In the genomic region with DNA sequence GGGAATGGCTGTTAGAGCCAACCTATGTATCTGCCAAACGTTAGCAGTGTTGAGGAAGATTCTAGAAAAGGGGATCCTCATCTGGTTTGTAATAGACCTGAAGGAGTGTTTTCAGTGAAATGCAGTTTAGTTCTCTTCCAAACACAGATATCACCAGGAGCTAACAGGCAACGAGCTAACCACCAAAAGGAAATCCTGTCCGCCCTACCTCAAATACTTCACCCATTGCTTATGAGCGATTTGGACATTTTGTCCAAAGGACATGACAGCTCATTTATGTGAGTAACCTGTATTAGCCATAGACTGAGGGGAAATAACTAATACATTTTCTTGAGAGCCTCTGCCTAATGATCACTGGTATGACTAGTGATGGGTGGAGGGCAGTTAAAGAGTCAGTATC, we compare ENCODE assay signal across 8 cellular contexts. TPM values are rescaled to one million over a fixed set of nuclear protein-coding genes. Genes with fewer than 3 reads are reported as not detected.
DNase-seq lines count a peak whose midpoint lies in the region; ATAC-seq and TF ChIP-seq lines count a peak whose summit lies in the region.

No MANE protein-coding gene starts in this region.

- intact Hi-C loops in aorta (cut with DNase I), result loop anchor here in 1 of 2 donors (5.0 kb wide), 1 partner anchor 36 kb away; a partner anchor contains a TSS

- no peak overlapping the region for H3K9ac ChIP-seq in endodermal cell (ENCODE audit: extremely low read depth, low read length, poor library complexity, severe bottlenecking)

- TF ChIP-seq CTCF in Peyer's patch (IDR thresholded peaks at IDR 0.05) (no peak), endodermal cell (conservative IDR thresholded peaks at IDR 0.05) (no peak), omental fat pad (IDR thresholded peaks at IDR 0.05) (no peak)

- no peaks in the 10 kb centered on the region for H3K36me3 Mint-ChIP-seq in endodermal cell (ENCODE audit: low read depth)

- peak overlapping the region; percentile 56 to 91 (median 69) for H3K27ac ChIP-seq in Peyer's patch
- H3K27ac ChIP-seq in endodermal cell (ENCODE audit: low read depth, low read length), result peak overlapping the region; percentile 76
- no peak overlapping the region for H3K27ac ChIP-seq in aorta (ENCODE audit: low read depth in 1 of 2, low read length in 2 of 2)

- H3K4me1 Mint-ChIP-seq in endodermal cell, result peaks cover 60% of the 10 kb centered on the region

- peak overlapping the region; percentile 87 for H3K27ac Mint-ChIP-seq in endodermal cell

- ATAC-seq in GM18907 (IDR thresholded peaks at IDR 0.05; ENCODE audit: unreplicated experiment), result peak; percentile 2
- ATAC-seq in omental fat pad (ENCODE audit: low FRiP score), result peak; percentile 33
- ATAC-seq in HG03025 (IDR thresholded peaks at IDR 0.05; ENCODE audit: low FRiP score, unreplicated experiment), result no peak
- ATAC-seq in GM21381 (IDR thresholded peaks at IDR 0.05; ENCODE audit: unreplicated experiment), result no peak
- ATAC-seq in aorta (ENCODE audit: low FRiP score), result no peak

- H3K36me3 ChIP-seq in Peyer's patch (peaks cover 0 to 6% (median 0%) of the 10 kb centered on the region in 3 donors), endodermal cell (ENCODE audit: control insufficient read depth, insufficient read depth, low read length) (peaks cover 4% of the 10 kb centered on the region), aorta (ENCODE audit: control insufficient read depth in 1 of 2, insufficient read depth in 2 of 2, low read length in 1 of 2) (peaks cover 0 to 4% of the 10 kb centered on the region in 2 donors)

- H3K27me3 Mint-ChIP-seq in endodermal cell (ENCODE audit: insufficient read depth), result peaks cover 5% of the 10 kb centered on the region

- H3K9me3 Mint-ChIP-seq in endodermal cell, result no peaks in the 10 kb centered on the region

- DNase-seq in Peyer's patch (no peak), endodermal cell (no peak), omental fat pad (ENCODE audit: low spot score) (no peak), COR-L47 (lab: John Stamatoyannopoulos, UW) (no peak), aorta (no peak)

- no peaks in the 10 kb centered on the region for H3K27me3 ChIP-seq in Peyer's patch
- peaks cover 7% of the 10 kb centered on the region for H3K27me3 ChIP-seq in endodermal cell (ENCODE audit: control insufficient read depth, insufficient read depth, low read length, poor library complexity, severe bottlenecking)
- H3K27me3 ChIP-seq in aorta (ENCODE audit: control insufficient read depth in 1 of 2, insufficient read depth in 2 of 2, low read length in 1 of 2), result no peaks in the 10 kb centered on the region

- peak overlapping the region; percentile 58 to 77 (median 66) for H3K4me3 ChIP-seq in Peyer's patch
- peak overlapping the region; percentile 68 for H3K4me3 ChIP-seq in endodermal cell (ENCODE audit: low read length)
- peak overlapping the region in 1 of 2 donors; percentile 38 for H3K4me3 ChIP-seq in aorta (ENCODE audit: low read length in 2 of 2)

- peak overlapping the region; percentile 66 for H3K4me3 Mint-ChIP-seq in endodermal cell

- TF ChIP-seq POLR2A in Peyer's patch (IDR thresholded peaks at IDR 0.05), result no peak

- H3K4me1 ChIP-seq in Peyer's patch, result peaks cover 6 to 28% (median 18%) of the 10 kb centered on the region in 4 donors
- H3K4me1 ChIP-seq in endodermal cell (ENCODE audit: control insufficient read depth, insufficient read depth, low read length), result peaks cover 20% of the 10 kb centered on the region
- H3K4me1 ChIP-seq in aorta (ENCODE audit: control insufficient read depth in 1 of 2, insufficient read depth in 2 of 2, low read length in 2 of 2), result no peaks in the 10 kb centered on the region

- H3K9me3 ChIP-seq in Peyer's patch, result no peaks in the 10 kb centered on the region
- H3K9me3 ChIP-seq in endodermal cell (ENCODE audit: control insufficient read depth, low read length), result no peaks in the 10 kb centered on the region
- H3K9me3 ChIP-seq in aorta (ENCODE audit: control insufficient read depth, low read length), result no peaks in the 10 kb centered on the region

- WGBS in endodermal cell (ENCODE audit: insufficient coverage in 1 of 2, insufficient read length in 1 of 2), 2 experiments, result 43 to 68% methylated on average over 2 to 4 of the region's 4 CpGs
- WGBS in aorta, 2 donors, result 12 to 17% methylated on average over 4 of the region's 4 CpGs

RNA-seq across cellular contexts. Expression of a gene that starts 0.7 kb away (rescaled TPM):
- total RNA-seq in Peyer's patch (not detected), endodermal cell (1 to 10 TPM in 1 of 2 donors, not detected in 1; 1.0 TPM), omental fat pad (not detected), aorta (under 1 TPM in 1 of 2 donors, not detected in 1; 0.97 TPM)
- polyA plus RNA-seq in endodermal cell (2013, experiment 1 of 2), result 0.89 TPM
- polyA plus RNA-seq in endodermal cell (2013, experiment 2 of 2), result 1.1 TPM
- polyA plus RNA-seq in aorta, result not detected

RNA-seq across cellular contexts. Expression of a gene that starts 34.9 kb away (rescaled TPM):
- total RNA-seq in Peyer's patch (10 to 100 TPM; 48.7 to 85.1 (median 56.1) TPM), endodermal cell (100 to 1,000 TPM; 111 to 142 TPM), omental fat pad (100 to 1,000 TPM; 327 to 685 (median 490) TPM), aorta (100 to 1,000 TPM; 665 to 881 TPM)
- polyA plus RNA-seq in endodermal cell (2013, experiment 1 of 2), result 89.8 TPM
- polyA plus RNA-seq in endodermal cell (2013, experiment 2 of 2), result 75.8 TPM
- polyA plus RNA-seq in aorta, result 100 to 1,000 TPM; 213 to 543 TPM

Comparison
In these comparisons a context has a peak if more than half of its experiments do, and no peak if none do; other contexts are left out.
1. ATAC-seq: peak in GM18907 (single experiment) and omental fat pad (single experiment); none in HG03025 (single experiment), GM21381 (single experiment) and aorta (single experiment).
2. H3K27ac ChIP-seq: peak in Peyer's patch (4 of 4) and endodermal cell (single experiment); none in aorta (0 of 2).